ENCODE assay signal across 22 cellular contexts in genomic region chr12:59151243-59151642, GRCh38.
DNase-seq lines count a peak whose midpoint lies in the region; FAIRE-seq and TF ChIP-seq lines count a peak whose summit lies in the region.
"Had no signal": no experiment of that assay in that cellular context is flagged by ENCODE, and none has a peak within 500 bp of the region (broad histone marks: within the 10 kb centered on the region; RNA-seq: fewer than 3 reads in every experiment).

No MANE protein-coding gene starts in this region.

- no peak overlapping the region for H3K9ac ChIP-seq in Karpas-422 (ENCODE audit: low read length)

- H3K27me3 ChIP-seq in Karpas-422 (ENCODE audit: low read length): no peaks in the 10 kb centered on the region
- H3K27me3 ChIP-seq: pancreas, right lobe of liver had no signal

- no peaks in the 10 kb centered on the region for H3K79me2 ChIP-seq in Karpas-422 (ENCODE audit: low read length)

- H3K4me2 ChIP-seq in Karpas-422 (ENCODE audit: low read depth, low read length, poor library complexity, severe bottlenecking): no peak overlapping the region

- H3K4me3 ChIP-seq in epithelial cell of esophagus (ENCODE audit: low read length): no peak overlapping the region
- no peak overlapping the region for H3K4me3 ChIP-seq in Karpas-422 (ENCODE audit: low read length)
- H3K4me3 ChIP-seq: pancreas, right lobe of liver had no signal

- H4K20me1 ChIP-seq in Karpas-422 (ENCODE audit: insufficient read depth, low read depth, low read length): no peaks in the 10 kb centered on the region

- peak; percentile 67 for DNase-seq in AG08395 (ENCODE audit: low spot score)
- peak; percentile 30 for DNase-seq in M059J (ENCODE audit: low read depth)
- peak; percentile 7 for DNase-seq in epithelial cell of esophagus (ENCODE audit: low read depth)
- peak; percentile 11 for DNase-seq in myocyte (ENCODE audit: low read depth)
- no peak for DNase-seq in midbrain (lab: John Stamatoyannopoulos, UW)
- DNase-seq in D721Med (ENCODE audit: insufficient read length, low spot score): no peak
- DNase-seq in superior temporal gyrus (ENCODE audit: extremely low spot score): no peak
- DNase-seq in Karpas-422: no peak
- DNase-seq: activated CD4-positive, alpha-beta memory T cell treated with anti-CD3 and anti-CD28 coated beads, Interleukin-2, amount 10 ng/mL, durations not matched to agents 7 days and 5 days; activated CD4-positive, CD25-positive, alpha-beta regulatory T cell; activated gamma-delta T cell; CD4-positive, alpha-beta T cell; left cardiac atrium; naive B cell; NCI-H1436 treated with DMSO at 0.1 percent for 48 hours; NCI-H524 treated with DMSO at 0.1 percent for 48 hours; pancreas; right lobe of liver; stimulated activated CD4-positive, alpha-beta T cell treated with anti-CD3 and anti-CD28 coated beads, Interleukin-15, amount 100 ng/mL, for 24 hours had no signal

- H3K9me3 ChIP-seq in Karpas-422 (ENCODE audit: low read length): 0 out of 2 replicates have a peak, but pooled peaks cover 4% of the 10 kb centered on the region
- H3K9me3 ChIP-seq: pancreas, right lobe of liver had no signal

- H2AFZ ChIP-seq in Karpas-422 (ENCODE audit: low read length): no peak overlapping the region

- no peak overlapping the region for H3K27ac ChIP-seq in Karpas-422 (ENCODE audit: low read length)
- H3K27ac ChIP-seq: pancreas, right lobe of liver, RWPE1 had no signal

- TF ChIP-seq CTCF in epithelial cell of esophagus (IDR thresholded peaks at IDR 0.05; ENCODE audit: insufficient read depth, low read depth, low read length, missing control alignments) (no peak), D721Med (IDR thresholded peaks at IDR 0.05; ENCODE audit: insufficient read depth, missing control alignments) (no peak)

- H3K4me1 ChIP-seq in Karpas-422 (ENCODE audit: low read length): no peaks in the 10 kb centered on the region
- H3K4me1 ChIP-seq: pancreas, right lobe of liver had no signal

- FAIRE-seq in D721Med (lab: Jason Lieb, UNC): no peak
- FAIRE-seq: G401.6, H54, pancreas had no signal

- no peaks in the 10 kb centered on the region for H3K36me3 ChIP-seq in Karpas-422 (ENCODE audit: insufficient read depth, low read length)
- H3K36me3 ChIP-seq: pancreas, right lobe of liver had no signal

- H3K9me2 ChIP-seq in Karpas-422 (replicated peaks; ENCODE audit: insufficient read depth, low read length): no peaks in the 10 kb centered on the region

Comparison
In these comparisons a context has a peak if more than half of its experiments do, and no peak if none do; other contexts are left out.
1. DNase-seq: peak in AG08395 (single experiment), M059J (single experiment), epithelial cell of esophagus (single experiment) and myocyte (single experiment); none in midbrain (single experiment), D721Med (single experiment), superior temporal gyrus (single experiment) and Karpas-422 (single experiment).